12 cellular contexts compared by ENCODE assay signal in genomic region chr10:114766470-114766869, GRCh38. TPM values are rescaled to one million over a fixed set of nuclear protein-coding genes. Genes with fewer than 3 reads are reported as not detected.
DNase-seq lines count a peak whose midpoint lies in the region; ATAC-seq and TF ChIP-seq lines count a peak whose summit lies in the region.
"Had no signal": no experiment of that assay in that cellular context is flagged by ENCODE, and none has a peak within 500 bp of the region (broad histone marks: within the 10 kb centered on the region; RNA-seq: fewer than 3 reads in every experiment).

No MANE protein-coding gene starts in this region.

- 90% methylated on average over 6 of the region's 6 CpGs for WGBS in smooth muscle cell (ENCODE audit: low lambda C conversion rate)

- no peaks in the 10 kb centered on the region for H3K9me3 Mint-ChIP-seq in activated T-cell treated with anti-CD3 and anti-CD28 coated beads, Interleukin-2, amount 50 U/mL, for 72 hours
- no peaks in the 10 kb centered on the region for H3K9me3 Mint-ChIP-seq in activated T-helper 2 cell treated with anti-CD3 and anti-CD28 coated beads, Interferon-gamma antibody, Interleukin-2, Interleukin-4, amounts not matched to agents 10 μg/mL and 5 μg/mL and 100 μg/mL, durations not matched to agents 14 hours and 24 hours and 36 hours

- peaks cover 44% of the 10 kb centered on the region for H3K27me3 Mint-ChIP-seq in activated T-cell treated with anti-CD3 and anti-CD28 coated beads, Interleukin-2, amount 50 U/mL, for 72 hours (ENCODE audit: low read depth)
- peaks cover 49% of the 10 kb centered on the region for H3K27me3 Mint-ChIP-seq in activated T-helper 2 cell treated with anti-CD3 and anti-CD28 coated beads, Interferon-gamma antibody, Interleukin-2, Interleukin-4, amounts not matched to agents 10 μg/mL and 5 μg/mL and 100 μg/mL, durations not matched to agents 14 hours and 24 hours and 36 hours (ENCODE audit: low read depth)

- no peak overlapping the region for H3K9ac ChIP-seq in iPS-15b (ENCODE audit: low read depth, low read length)
- H3K9ac ChIP-seq in smooth muscle cell (ENCODE audit: low read depth), result no peak overlapping the region

- no peak for ATAC-seq in activated T-cell treated with anti-CD3 and anti-CD28 coated beads, Interleukin-2, amount 50 U/mL, for 72 hours (replicated peaks in 1 of 2)

- no peak for TF ChIP-seq CTCF in smooth muscle cell (IDR thresholded peaks at IDR 0.05; ENCODE audit: borderline replicate concordance, insufficient read depth, poor library complexity, severe bottlenecking)
- no peak for TF ChIP-seq CTCF in GM13977 (IDR thresholded peaks at IDR 0.05; ENCODE audit: extremely low read depth, insufficient read depth, missing control alignments)

- H3K4me3 Mint-ChIP-seq in activated T-cell treated with anti-CD3 and anti-CD28 coated beads, Interleukin-2, amount 50 U/mL, for 72 hours, result peak overlapping the region; percentile 14 to 59
- H3K4me3 Mint-ChIP-seq in activated T-helper 2 cell treated with anti-CD3 and anti-CD28 coated beads, Interferon-gamma antibody, Interleukin-2, Interleukin-4, amounts not matched to agents 10 μg/mL and 5 μg/mL and 100 μg/mL, durations not matched to agents 14 hours and 24 hours and 36 hours (ENCODE audit: low read depth), result peak overlapping the region; percentile 22

- H3K36me3 ChIP-seq in iPS-15b (ENCODE audit: control insufficient read depth, insufficient read depth, low read length) (no peaks in the 10 kb centered on the region), smooth muscle cell (ENCODE audit: low read depth) (no peaks in the 10 kb centered on the region)
- H3K36me3 ChIP-seq: upper lobe of right lung had no signal

- H3F3A ChIP-seq in smooth muscle cell (ENCODE audit: low read depth), result no peaks in the 10 kb centered on the region

- no peaks in the 10 kb centered on the region for H3K36me3 Mint-ChIP-seq in activated T-cell treated with anti-CD3 and anti-CD28 coated beads, Interleukin-2, amount 50 U/mL, for 72 hours (ENCODE audit: insufficient read depth in 2 of 2)
- H3K36me3 Mint-ChIP-seq in activated T-helper 2 cell treated with anti-CD3 and anti-CD28 coated beads, Interferon-gamma antibody, Interleukin-2, Interleukin-4, amounts not matched to agents 10 μg/mL and 5 μg/mL and 100 μg/mL, durations not matched to agents 14 hours and 24 hours and 36 hours (ENCODE audit: low read depth), result no peaks in the 10 kb centered on the region

- no peak overlapping the region for H3K4me2 ChIP-seq in smooth muscle cell

- no peaks in the 10 kb centered on the region for H4K20me1 ChIP-seq in smooth muscle cell (ENCODE audit: low read depth)

- H3K27ac ChIP-seq in smooth muscle cell (ENCODE audit: low read depth), result no peak overlapping the region
- H3K27ac ChIP-seq: upper lobe of right lung had no signal

- H3K27me3 ChIP-seq in iPS-15b (ENCODE audit: control insufficient read depth, insufficient read depth, low read length), result peaks cover 22% of the 10 kb centered on the region
- H3K27me3 ChIP-seq in smooth muscle cell (ENCODE audit: low read depth), result peaks cover 37% of the 10 kb centered on the region
- H3K27me3 ChIP-seq: upper lobe of right lung had no signal

- H3K4me1 Mint-ChIP-seq in activated T-cell treated with anti-CD3 and anti-CD28 coated beads, Interleukin-2, amount 50 U/mL, for 72 hours (ENCODE audit: low read depth), result peaks cover 7% of the 10 kb centered on the region
- peaks cover 5% of the 10 kb centered on the region for H3K4me1 Mint-ChIP-seq in activated T-helper 2 cell treated with anti-CD3 and anti-CD28 coated beads, Interferon-gamma antibody, Interleukin-2, Interleukin-4, amounts not matched to agents 10 μg/mL and 5 μg/mL and 100 μg/mL, durations not matched to agents 14 hours and 24 hours and 36 hours (ENCODE audit: low read depth)

- in situ Hi-C loops in GM13977 (cut with MboI; ENCODE audit: low pct_unique_long_range_greater_than_20kb, low sequenced_read_pairs, unreplicated experiment), result no loop called here

- H3K4me1 ChIP-seq in iPS-15b (ENCODE audit: control insufficient read depth, insufficient read depth, low read length), result peaks cover 3% of the 10 kb centered on the region
- H3K4me1 ChIP-seq in smooth muscle cell (ENCODE audit: low read depth), result peaks cover 4% of the 10 kb centered on the region

- no peaks in the 10 kb centered on the region for H3K79me2 ChIP-seq in smooth muscle cell (ENCODE audit: low read depth)

- DNase-seq in activated T-cell treated with anti-CD3 and anti-CD28 coated beads, Interleukin-2, amount 50 U/mL, for 72 hours, result no peak
- no peak for DNase-seq in activated T-cell treated with anti-CD3 and anti-CD28 coated beads, Interleukin-2, amount 50 U/mL, for 1 hour
- no peak for DNase-seq in activated T-helper 2 cell treated with anti-CD3 and anti-CD28 coated beads, Interferon-gamma antibody, Interleukin-2, Interleukin-4, amounts not matched to agents 10 μg/mL and 5 μg/mL and 100 μg/mL, durations not matched to agents 14 hours and 24 hours and 36 hours (ENCODE audit: low spot score)
- DNase-seq in smooth muscle cell (lab: John Stamatoyannopoulos, UW; ENCODE audit: unreplicated experiment), result no peak
- no peak for DNase-seq in AG08396 (ENCODE audit: low spot score)
- DNase-seq in GM13977 (ENCODE audit: low spot score), result no peak
- no peak for DNase-seq in C1 segment of cervical spinal cord (lab: John Stamatoyannopoulos, UW)
- DNase-seq: MV-4-11, posterior cingulate gyrus, SW 1271, upper lobe of right lung had no signal

- H3K27ac Mint-ChIP-seq in activated T-cell treated with anti-CD3 and anti-CD28 coated beads, Interleukin-2, amount 50 U/mL, for 72 hours, result no peak overlapping the region
- no peak overlapping the region for H3K27ac Mint-ChIP-seq in activated T-helper 2 cell treated with anti-CD3 and anti-CD28 coated beads, Interferon-gamma antibody, Interleukin-2, Interleukin-4, amounts not matched to agents 10 μg/mL and 5 μg/mL and 100 μg/mL, durations not matched to agents 14 hours and 24 hours and 36 hours

- no peak overlapping the region for H2AFZ ChIP-seq in smooth muscle cell (ENCODE audit: low read depth)

- intact Hi-C loops in activated T-helper 2 cell treated with anti-CD3 and anti-CD28 coated beads, Interferon-gamma antibody, Interleukin-2, Interleukin-4, amounts not matched to agents 10 μg/mL and 5 μg/mL and 100 μg/mL, durations not matched to agents 14 hours and 24 hours and 36 hours (cut with micrococcal nuclease), result no loop called here

- H3K4me3 ChIP-seq in iPS-15b (ENCODE audit: low read depth, low read length) (peak overlapping the region; percentile 53), smooth muscle cell (peak overlapping the region; percentile 68)

- H3K9me3 ChIP-seq in iPS-15b (ENCODE audit: control insufficient read depth, insufficient read depth, low read length) (no peaks in the 10 kb centered on the region), smooth muscle cell (replicated peaks; ENCODE audit: low read depth) (no peaks in the 10 kb centered on the region)
- H3K9me3 ChIP-seq: upper lobe of right lung had no signal

RNA-seq across cellular contexts. Expression of gene FHIP2A, which starts 55.1 kb away (rescaled TPM):
- 10 to 100 TPM; 20.4 to 25.6 TPM for total RNA-seq in activated T-cell treated with anti-CD3 and anti-CD28 coated beads, Interleukin-2, amount 50 U/mL, for 72 hours
- total RNA-seq in activated T-helper 2 cell treated with anti-CD3 and anti-CD28 coated beads, Interferon-gamma antibody, Interleukin-2, Interleukin-4, amounts not matched to agents 10 μg/mL and 5 μg/mL and 100 μg/mL, durations not matched to agents 14 hours and 24 hours and 36 hours, result 26.3 and 26.9 TPM in 2 replicates
- total RNA-seq in smooth muscle cell, result 34.9 and 41.3 TPM in 2 replicates
- polyA plus RNA-seq in smooth muscle cell, result 12.3 and 15.3 TPM in 2 replicates
